In genomic region chr12:129973236-129973961, GRCh38 we compare ENCODE assay signal across 34 cellular contexts.
"Had no signal": no experiment of that assay in that cellular context is flagged by ENCODE, and none has a peak within 500 bp of the region (broad histone marks: within the 10 kb centered on the region; RNA-seq: fewer than 3 reads in every experiment).

No MANE protein-coding gene starts in this region.

- ATAC-seq: activated CD4-positive, alpha-beta T cell treated with anti-CD3 and anti-CD28 coated beads for 36 hours; activated CD8-positive, alpha-beta memory T cell treated with anti-CD3 and anti-CD28 coated beads, Interleukin-2, amount 10 ng/mL, durations not matched to agents 7 days and 5 days; activated CD8-positive, alpha-beta T cell treated with anti-CD3 and anti-CD28 coated beads, Interleukin-2, amount 10 ng/mL, durations not matched to agents 7 days and 5 days; activated naive CD8-positive, alpha-beta T cell treated with anti-CD3 and anti-CD28 coated beads, Interleukin-2, amount 50 U/mL, for 24 hours; gastroesophageal sphincter had no signal

- H3K4me1 Mint-ChIP-seq: activated CD4-positive, alpha-beta T cell treated with anti-CD3 and anti-CD28 coated beads for 36 hours; activated CD4-positive, alpha-beta T cell treated with anti-CD3 and anti-CD28 coated beads, Interleukin-2, amount 10 ng/mL, durations not matched to agents 24 days and 14 days; activated CD8-positive, alpha-beta memory T cell treated with anti-CD3 and anti-CD28 coated beads, Interleukin-2, amount 10 ng/mL, durations not matched to agents 7 days and 5 days; activated naive CD4-positive, alpha-beta T cell treated with anti-CD3 and anti-CD28 coated beads, Interleukin-2, amount 50 U/mL, for 24 hours; activated naive CD8-positive, alpha-beta T cell treated with anti-CD3 and anti-CD28 coated beads for 36 hours; activated naive CD8-positive, alpha-beta T cell treated with anti-CD3 and anti-CD28 coated beads, Interleukin-2, amount 50 U/mL, for 24 hours; brain had no signal

- H3K9me3 Mint-ChIP-seq: activated CD4-positive, alpha-beta memory T cell treated with anti-CD3 and anti-CD28 coated beads for 36 hours; activated CD4-positive, alpha-beta T cell treated with anti-CD3 and anti-CD28 coated beads, Interleukin-2, amount 10 ng/mL, durations not matched to agents 24 days and 14 days; activated naive CD4-positive, alpha-beta T cell treated with anti-CD3 and anti-CD28 coated beads for 36 hours; activated naive CD8-positive, alpha-beta T cell treated with anti-CD3 and anti-CD28 coated beads for 36 hours; activated T-helper 1 cell treated with anti-CD3 and anti-CD28 coated beads, Interleukin-12 subunit alpha, Interleukin-12 subunit beta, Interleukin-2, Interleukin-4 antibody, amounts not matched to agents 30 ng/mL and 10 ng/mL and 1 ng/mL, durations not matched to agents 14 hours and 24 hours and 36 hours; activated T-helper 2 cell treated with anti-CD3 and anti-CD28 coated beads, Interferon-gamma antibody, Interleukin-2, Interleukin-4, amounts not matched to agents 10 μg/mL and 5 μg/mL and 100 μg/mL, durations not matched to agents 14 hours and 24 hours and 36 hours had no signal

- H3K27me3 Mint-ChIP-seq: activated CD4-positive, alpha-beta memory T cell treated with anti-CD3 and anti-CD28 coated beads for 36 hours; activated CD4-positive, alpha-beta T cell treated with anti-CD3 and anti-CD28 coated beads, Interleukin-2, amount 10 ng/mL, durations not matched to agents 24 days and 14 days; activated CD8-positive, alpha-beta memory T cell treated with anti-CD3 and anti-CD28 coated beads, Interleukin-2, amount 10 ng/mL, durations not matched to agents 7 days and 5 days; activated naive CD8-positive, alpha-beta T cell treated with anti-CD3 and anti-CD28 coated beads, Interleukin-2, amount 50 U/mL, for 24 hours had no signal

- H3K36me3 ChIP-seq: adrenal gland, breast epithelium, cardiac muscle cell, colonic mucosa, esophagus squamous epithelium, gastroesophageal sphincter had no signal

- H3K27me3 ChIP-seq: adrenal gland, breast epithelium, cardiac muscle cell, colonic mucosa, esophagus squamous epithelium had no signal

- FAIRE-seq: endometrium, endothelial cell of umbilical vein had no signal

- H3K36me3 Mint-ChIP-seq: activated CD4-positive, alpha-beta memory T cell treated with anti-CD3 and anti-CD28 coated beads for 36 hours; activated CD8-positive, alpha-beta memory T cell treated with anti-CD3 and anti-CD28 coated beads, Interleukin-2, amount 10 ng/mL, durations not matched to agents 7 days and 5 days; activated naive CD4-positive, alpha-beta T cell treated with anti-CD3 and anti-CD28 coated beads, Interleukin-2, amount 50 U/mL, for 24 hours; activated naive CD8-positive, alpha-beta T cell treated with anti-CD3 and anti-CD28 coated beads for 36 hours; brain had no signal

- H3K27ac Mint-ChIP-seq: activated CD4-positive, alpha-beta memory T cell treated with anti-CD3 and anti-CD28 coated beads for 36 hours; activated CD4-positive, alpha-beta T cell treated with anti-CD3 and anti-CD28 coated beads for 36 hours; activated CD4-positive, alpha-beta T cell treated with anti-CD3 and anti-CD28 coated beads, Interleukin-2, amount 10 ng/mL, durations not matched to agents 24 days and 14 days; activated CD8-positive, alpha-beta memory T cell treated with anti-CD3 and anti-CD28 coated beads, Interleukin-2, amount 10 ng/mL, durations not matched to agents 7 days and 5 days; activated CD8-positive, alpha-beta T cell treated with anti-CD3 and anti-CD28 coated beads, Interleukin-2, amount 10 ng/mL, durations not matched to agents 7 days and 5 days; activated naive CD4-positive, alpha-beta T cell treated with anti-CD3 and anti-CD28 coated beads for 36 hours; activated naive CD4-positive, alpha-beta T cell treated with anti-CD3 and anti-CD28 coated beads, Interleukin-2, amount 50 U/mL, for 24 hours; activated naive CD8-positive, alpha-beta T cell treated with anti-CD3 and anti-CD28 coated beads for 36 hours; activated naive CD8-positive, alpha-beta T cell treated with anti-CD3 and anti-CD28 coated beads, Interleukin-2, amount 50 U/mL, for 24 hours; activated T-helper 1 cell treated with anti-CD3 and anti-CD28 coated beads, Interleukin-12 subunit alpha, Interleukin-12 subunit beta, Interleukin-2, Interleukin-4 antibody, amounts not matched to agents 30 ng/mL and 10 ng/mL and 1 ng/mL, durations not matched to agents 14 hours and 24 hours and 36 hours; activated T-helper 2 cell treated with anti-CD3 and anti-CD28 coated beads, Interferon-gamma antibody, Interleukin-2, Interleukin-4, amounts not matched to agents 10 μg/mL and 5 μg/mL and 100 μg/mL, durations not matched to agents 14 hours and 24 hours and 36 hours; brain had no signal

- H3K4me1 ChIP-seq: adrenal gland, breast epithelium, colonic mucosa, esophagus squamous epithelium, gastroesophageal sphincter had no signal

- H3K9me3 ChIP-seq: adrenal gland, breast epithelium, colonic mucosa, esophagus squamous epithelium had no signal

- H3K4me3 Mint-ChIP-seq: activated CD4-positive, alpha-beta memory T cell treated with anti-CD3 and anti-CD28 coated beads for 36 hours; activated CD4-positive, alpha-beta T cell treated with anti-CD3 and anti-CD28 coated beads for 36 hours; activated CD4-positive, alpha-beta T cell treated with anti-CD3 and anti-CD28 coated beads, Interleukin-2, amount 10 ng/mL, durations not matched to agents 24 days and 14 days; activated CD8-positive, alpha-beta memory T cell treated with anti-CD3 and anti-CD28 coated beads, Interleukin-2, amount 10 ng/mL, durations not matched to agents 7 days and 5 days; activated CD8-positive, alpha-beta T cell treated with anti-CD3 and anti-CD28 coated beads, Interleukin-2, amount 10 ng/mL, durations not matched to agents 7 days and 5 days; activated naive CD4-positive, alpha-beta T cell treated with anti-CD3 and anti-CD28 coated beads for 36 hours; activated naive CD4-positive, alpha-beta T cell treated with anti-CD3 and anti-CD28 coated beads, Interleukin-2, amount 50 U/mL, for 24 hours; activated naive CD8-positive, alpha-beta T cell treated with anti-CD3 and anti-CD28 coated beads for 36 hours; activated naive CD8-positive, alpha-beta T cell treated with anti-CD3 and anti-CD28 coated beads, Interleukin-2, amount 50 U/mL, for 24 hours; activated T-helper 1 cell treated with anti-CD3 and anti-CD28 coated beads, Interleukin-12 subunit alpha, Interleukin-12 subunit beta, Interleukin-2, Interleukin-4 antibody, amounts not matched to agents 30 ng/mL and 10 ng/mL and 1 ng/mL, durations not matched to agents 14 hours and 24 hours and 36 hours; brain had no signal

- H3K4me3 ChIP-seq: adrenal gland, breast epithelium, cardiac muscle cell, colonic mucosa, esophagus squamous epithelium, gastroesophageal sphincter had no signal

- H3K27ac ChIP-seq: adrenal gland, breast epithelium, cardiac muscle cell, colonic mucosa, epithelial cell of prostate, esophagus squamous epithelium, gastroesophageal sphincter had no signal

- DNase-seq: activated CD4-positive, alpha-beta memory T cell treated with anti-CD3 and anti-CD28 coated beads for 36 hours; activated CD4-positive, alpha-beta T cell treated with anti-CD3 and anti-CD28 coated beads for 36 hours; activated CD4-positive, alpha-beta T cell treated with anti-CD3 and anti-CD28 coated beads, Interleukin-2, amount 10 ng/mL, durations not matched to agents 24 days and 14 days; activated CD4-positive, CD25-positive, alpha-beta regulatory T cell; activated CD4-positive, CD25-positive, alpha-beta regulatory T cell treated with anti-CD3 and anti-CD28 coated beads, Interleukin-2, amount 50 U/mL, for 72 hours; activated CD8-positive, alpha-beta memory T cell treated with anti-CD3 and anti-CD28 coated beads, Interleukin-2, amount 10 ng/mL, durations not matched to agents 7 days and 5 days; activated CD8-positive, alpha-beta memory T cell treated with anti-CD3 and anti-CD28 coated beads, Interleukin-2, amount 50 U/mL, for 4 hours; activated CD8-positive, alpha-beta T cell treated with anti-CD3 and anti-CD28 coated beads, Interleukin-2, amount 10 ng/mL, durations not matched to agents 7 days and 5 days; activated effector memory CD4-positive, alpha-beta T cell treated with anti-CD3 and anti-CD28 coated beads, Interleukin-2, amount 50 U/mL, for 16 hours; activated naive CD4-positive, alpha-beta T cell treated with anti-CD3 and anti-CD28 coated beads for 36 hours; activated naive CD8-positive, alpha-beta T cell treated with anti-CD3 and anti-CD28 coated beads for 36 hours; activated naive CD8-positive, alpha-beta T cell treated with anti-CD3 and anti-CD28 coated beads, Interleukin-2, amount 50 U/mL, for 24 hours; activated T-cell treated with anti-CD3 and anti-CD28 coated beads, Interleukin-2, amount 50 U/mL, for 1 hour; activated T-cell treated with anti-CD3 and anti-CD28 coated beads, Interleukin-2, amount 50 U/mL, for 48 hours; adrenal gland; amygdala; aorta; central memory CD4-positive, alpha-beta T cell; cerebellar nuclear complex; colonic mucosa; effector CD8-positive, alpha-beta T cell; esophagus squamous epithelium; foreskin melanocyte; T-helper 2 cell had no signal
